ENCODE assay signal across 14 cellular contexts in genomic region chr7:42746226-42746625, GRCh38.
DNase-seq lines count a peak whose midpoint lies in the region; ATAC-seq and TF ChIP-seq lines count a peak whose summit lies in the region.
"Had no signal": no experiment of that assay in that cellular context is flagged by ENCODE, and none has a peak within 500 bp of the region (broad histone marks: within the 10 kb centered on the region; RNA-seq: fewer than 3 reads in every experiment).

No MANE protein-coding gene starts in this region.

- H3K9me2 ChIP-seq in neural cell (ENCODE audit: insufficient read depth, low read length) = no peaks in the 10 kb centered on the region

- H3K27ac ChIP-seq in neural cell (ENCODE audit: low read length) (peak overlapping the region; percentile 21), uterus (peak overlapping the region in 1 of 2 donors; percentile 22)
- H3K27ac ChIP-seq: KMS-11 had no signal

- no peak overlapping the region for H2AFZ ChIP-seq in neural cell (ENCODE audit: low read depth, low read length)

- TF ChIP-seq POLR2A in uterus (IDR thresholded peaks at IDR 0.05) = no peak

- H3K9ac ChIP-seq in neural cell (ENCODE audit: low read length) = no peak overlapping the region
- H3K9ac ChIP-seq: KMS-11 had no signal

- H3F3A ChIP-seq in neural cell (ENCODE audit: insufficient read depth, low read length, poor library complexity, severe bottlenecking) = no peaks in the 10 kb centered on the region

- no peak overlapping the region for H3K4me2 ChIP-seq in neural cell (ENCODE audit: low read length)
- H3K4me2 ChIP-seq: KMS-11 had no signal

- ATAC-seq in GM18867 (IDR thresholded peaks at IDR 0.05; ENCODE audit: unreplicated experiment) (no peak), HG03571 (IDR thresholded peaks at IDR 0.05; ENCODE audit: unreplicated experiment) (no peak)

- H3K27me3 Mint-ChIP-seq in glutamatergic neuron (ENCODE audit: unreplicated experiment) = peaks cover 2% of the 10 kb centered on the region

- no peaks in the 10 kb centered on the region for H3K9me3 ChIP-seq in neural cell (ENCODE audit: low read length)
- H3K9me3 ChIP-seq in uterus = no peaks in the 10 kb centered on the region

- H3K79me2 ChIP-seq in neural cell (replicated peaks; ENCODE audit: insufficient read depth, low read length) = no peaks in the 10 kb centered on the region

- no peaks in the 10 kb centered on the region for H3K4me1 Mint-ChIP-seq in glutamatergic neuron (ENCODE audit: low read depth, unreplicated experiment)

- no peak overlapping the region for H3K27ac Mint-ChIP-seq in glutamatergic neuron (ENCODE audit: unreplicated experiment)

- intact Hi-C loops in uterus (cut with DNase I; ENCODE audit: low total_unique reads) = no loop called here

- no peaks in the 10 kb centered on the region for H3K27me3 ChIP-seq in neural cell (ENCODE audit: insufficient read depth, low read depth, low read length)
- no peaks in the 10 kb centered on the region for H3K27me3 ChIP-seq in uterus

- no peak for TF ChIP-seq CTCF in epithelial cell of esophagus (IDR thresholded peaks at IDR 0.05; ENCODE audit: insufficient read depth, low read depth, low read length, missing control alignments)
- TF ChIP-seq CTCF in neural cell (IDR thresholded peaks at IDR 0.05; ENCODE audit: poor library complexity, severe bottlenecking) = no peak
- TF ChIP-seq CTCF in uterus (IDR thresholded peaks at IDR 0.05) = no peak
- no peak for TF ChIP-seq CTCF in glutamatergic neuron (IDR thresholded peaks at IDR 0.05; ENCODE audit: partially characterized antibody, unreplicated experiment)

- DNase-seq in DMS53 (lab: John Stamatoyannopoulos, UW) (peak; percentile 52), NCI-H226 (peak; percentile 88), epithelial cell of esophagus (ENCODE audit: low read depth) (peak; percentile 51), uterus (no peak), glutamatergic neuron (no peak)
- DNase-seq: AML-193, DMS79, NCI-H1105 treated with DMSO at 0.1 percent for 48 hours, NCI-H187 treated with DMSO at 0.1 percent for 48 hours, NCI-H774 had no signal

- H3K4me1 ChIP-seq in uterus = peaks cover 0 to 6% of the 10 kb centered on the region in 2 donors

- H3K4me3 Mint-ChIP-seq in glutamatergic neuron (ENCODE audit: unreplicated experiment) = no peak overlapping the region

- TF ChIP-seq RAD21 in neural cell (conservative IDR thresholded peaks at IDR 0.05) = no peak

- no peak for TF ChIP-seq EP300 in neural cell (conservative IDR thresholded peaks at IDR 0.05; ENCODE audit: poor library complexity, severe bottlenecking)

- H3K36me3 Mint-ChIP-seq in glutamatergic neuron (ENCODE audit: unreplicated experiment) = peaks cover 4% of the 10 kb centered on the region

- H3K9me3 Mint-ChIP-seq in glutamatergic neuron (ENCODE audit: unreplicated experiment) = no peaks in the 10 kb centered on the region

- H3K36me3 ChIP-seq in neural cell (ENCODE audit: insufficient read depth, low read length) (no peaks in the 10 kb centered on the region), uterus (no peaks in the 10 kb centered on the region)

- H3K4me3 ChIP-seq in epithelial cell of esophagus (ENCODE audit: low read length) = no peak overlapping the region
- no peak overlapping the region for H3K4me3 ChIP-seq in neural cell (ENCODE audit: low read length)
- no peak overlapping the region for H3K4me3 ChIP-seq in uterus

- no peaks in the 10 kb centered on the region for H4K20me1 ChIP-seq in neural cell (ENCODE audit: insufficient read depth)

TF ChIP-seq in neural cell, 6 proteins besides CTCF, POLR2A, EP300 and RAD21:
- peak; percentile 29 for TF ChIP-seq POLR2AphosphoS5 (IDR thresholded peaks at IDR 0.05)
- no peak for TF ChIP-seq TAF1 (IDR thresholded peaks at IDR 0.05; ENCODE audit: low read depth)

Comparison
In these comparisons a context has a peak if more than half of its experiments do, and no peak if none do; other contexts are left out.
1. DNase-seq: peak in DMS53 (single experiment), NCI-H226 (single experiment) and epithelial cell of esophagus (single experiment); none in uterus (0 of 2) and glutamatergic neuron (single experiment).